16 cellular contexts compared by ENCODE assay signal in genomic region chr3:131142580-131142979, GRCh38.
A peak's percentile ranks its signal among the peaks of the same experiment; 100 is the strongest.
DNase-seq lines count a peak whose midpoint lies in the region; ATAC-seq and TF ChIP-seq lines count a peak whose summit lies in the region.
"Had no signal": no experiment of that assay in that cellular context is flagged by ENCODE, and none has a peak within 500 bp of the region (broad histone marks: within the 10 kb centered on the region; RNA-seq: fewer than 3 reads in every experiment).

No MANE protein-coding gene starts in this region.

- H3K4me1 ChIP-seq in cardiac muscle cell (ENCODE audit: low read depth) (no peaks in the 10 kb centered on the region), heart right ventricle (no peaks in the 10 kb centered on the region), PC-3 (ENCODE audit: insufficient read depth, low read length) (no peaks in the 10 kb centered on the region)
- no peaks in the 10 kb centered on the region for H3K4me1 ChIP-seq in CD8-positive, alpha-beta T cell (ENCODE audit: insufficient read depth, low read length)
- H3K4me1 ChIP-seq: gastroesophageal sphincter, stomach had no signal

- DNase-seq in cardiac muscle cell (ENCODE audit: low read depth in 1 of 2, low spot score in 1 of 2) (peak in 1 of 2 donors; percentile 25), heart right ventricle (no peak), PC-3 (peak; percentile 35), fibroblast of mammary gland (ENCODE audit: low read depth) (peak; percentile 6), superior temporal gyrus (ENCODE audit: extremely low spot score) (peak; percentile 62), NCI-H187 (lab: John Stamatoyannopoulos, UW) (no peak), OCI-M2 (lab: John Stamatoyannopoulos, UW; ENCODE audit: unreplicated experiment) (no peak)
- DNase-seq in CD8-positive, alpha-beta T cell = no peak
- DNase-seq: activated CD8-positive, alpha-beta memory T cell treated with anti-CD3 and anti-CD28 coated beads for 24 hours; activated gamma-delta T cell treated with Interleukin-2 at 50 U/mL for 16 hours; effector CD8-positive, alpha-beta T cell; NCI-H2081 treated with DMSO at 0.1 percent for 48 hours; stomach; WERI-Rb-1 had no signal

- no peak overlapping the region for H3K4me3 Mint-ChIP-seq in CD8-positive, alpha-beta T cell

- no TSS peak for BruUV-seq in PC-3 (replicated peaks; lab: Mats Ljungman, UMichigan)

- intact Hi-C loops in heart right ventricle (cut with DNase I) (no loop called here), PC-3 (cut with micrococcal nuclease) (loop anchor here (1.0 kb wide), 2 partner anchors 89 to 106 kb away; no protein-coding TSS in a partner anchor)
- intact Hi-C loops in CD8-positive, alpha-beta T cell (cut with DNase I, micrococcal nuclease) = loop anchor here in 1 of 2 experiments (1.0 kb wide), 1 partner anchor 109 kb away; no protein-coding TSS in a partner anchor

- POLR2A ChIA-PET in PC-3 (lab: Charles Lee; ENCODE audit: unreplicated experiment) = no interaction called here
- POLR2A ChIA-PET in CD8-positive, alpha-beta T cell (lab: Charles Lee) = no interaction called here

- CTCF ChIA-PET in PC-3 (lab: Charles Lee) = interaction anchor here (0.6 to 1.0 kb wide), 2 partner anchors 30 to 35 kb away, joined by 3 read pairs; no protein-coding TSS in a partner anchor
- CTCF ChIA-PET in CD8-positive, alpha-beta T cell (lab: Charles Lee) = no interaction called here

- H3K27ac ChIP-seq in cardiac muscle cell (no peak overlapping the region), heart right ventricle (no peak overlapping the region), PC-3 (ENCODE audit: low read length) (no peak overlapping the region)
- H3K27ac ChIP-seq in CD8-positive, alpha-beta T cell (ENCODE audit: low read depth, low read length) = no peak overlapping the region
- H3K27ac ChIP-seq: gastroesophageal sphincter, stomach, WERI-Rb-1 had no signal

- no peaks in the 10 kb centered on the region for H4K20me1 ChIP-seq in PC-3 (ENCODE audit: low read length)

- H3K9me3 Mint-ChIP-seq in CD8-positive, alpha-beta T cell = peaks cover 2% of the 10 kb centered on the region

- H3K36me3 ChIP-seq in cardiac muscle cell (no peaks in the 10 kb centered on the region), heart right ventricle (no peaks in the 10 kb centered on the region), PC-3 (ENCODE audit: low read depth, low read length) (no peaks in the 10 kb centered on the region)
- H3K36me3 ChIP-seq in CD8-positive, alpha-beta T cell (ENCODE audit: insufficient read depth, low read length) = no peaks in the 10 kb centered on the region
- H3K36me3 ChIP-seq: WERI-Rb-1 had no signal

- no peak overlapping the region for H2AFZ ChIP-seq in PC-3 (ENCODE audit: low read length)

- H3K27ac Mint-ChIP-seq in CD8-positive, alpha-beta T cell = no peak overlapping the region

- H3K9ac ChIP-seq in PC-3 (ENCODE audit: low read length) = no peak overlapping the region

- ATAC-seq in heart right ventricle (no peak), PC-3 (peak; percentile 73)
- ATAC-seq in CD8-positive, alpha-beta T cell = no peak
- ATAC-seq: gastroesophageal sphincter had no signal

- 92 to 96% methylated on average over 1 of the region's 1 CpG for WGBS in heart right ventricle, 2 donors

- no peaks in the 10 kb centered on the region for H3F3A ChIP-seq in PC-3 (ENCODE audit: low read length, unreplicated experiment)

- no peak overlapping the region for H3K4me2 ChIP-seq in PC-3 (ENCODE audit: low read length)
- H3K4me2 ChIP-seq: smooth muscle cell had no signal

- H3K27me3 Mint-ChIP-seq in CD8-positive, alpha-beta T cell (ENCODE audit: low read depth) = no peaks in the 10 kb centered on the region

- no peaks in the 10 kb centered on the region for H3K79me2 ChIP-seq in PC-3 (ENCODE audit: low read length)

- no peaks in the 10 kb centered on the region for H3K36me3 Mint-ChIP-seq in CD8-positive, alpha-beta T cell

- H3K27me3 ChIP-seq in cardiac muscle cell (no peaks in the 10 kb centered on the region), heart right ventricle (no peaks in the 10 kb centered on the region), PC-3 (ENCODE audit: low read length) (no peaks in the 10 kb centered on the region)
- no peaks in the 10 kb centered on the region for H3K27me3 ChIP-seq in CD8-positive, alpha-beta T cell (ENCODE audit: insufficient read depth, low read length)
- H3K27me3 ChIP-seq: gastroesophageal sphincter, stomach had no signal

- H3K4me3 ChIP-seq in cardiac muscle cell (no peak overlapping the region), heart right ventricle (no peak overlapping the region), PC-3 (ENCODE audit: low read length) (no peak overlapping the region), fibroblast of mammary gland (ENCODE audit: control insufficient read depth, low read depth, low read length) (no peak overlapping the region)
- H3K4me3 ChIP-seq in CD8-positive, alpha-beta T cell (ENCODE audit: low read depth, low read length) = no peak overlapping the region
- H3K4me3 ChIP-seq: gastroesophageal sphincter, smooth muscle cell, stomach had no signal

- H3K4me1 Mint-ChIP-seq in CD8-positive, alpha-beta T cell (ENCODE audit: low read depth) = no peaks in the 10 kb centered on the region

- no peaks in the 10 kb centered on the region for H3K9me3 ChIP-seq in cardiac muscle cell (ENCODE audit: low read depth)
- peaks cover 0 to 10% (median 0%) of the 10 kb centered on the region in 11 donors for H3K9me3 ChIP-seq in heart right ventricle
- no peaks in the 10 kb centered on the region for H3K9me3 ChIP-seq in PC-3 (ENCODE audit: low read length)
- H3K9me3 ChIP-seq in CD8-positive, alpha-beta T cell (ENCODE audit: low read length) = no peaks in the 10 kb centered on the region
- H3K9me3 ChIP-seq: gastroesophageal sphincter had no signal

- no peaks in the 10 kb centered on the region for H3K9me2 ChIP-seq in PC-3 (replicated peaks; ENCODE audit: low read length)

- peak; percentile 26 for TF ChIP-seq CTCF in cardiac muscle cell (IDR thresholded peaks at IDR 0.05; ENCODE audit: low read depth, low read length)
- TF ChIP-seq CTCF in heart right ventricle (IDR thresholded peaks at IDR 0.05) = no peak
- TF ChIP-seq CTCF in PC-3 (conservative IDR thresholded peaks at IDR 0.05; ENCODE audit: low read depth, low read length) = peak; percentile 51
- peak; percentile 10 for TF ChIP-seq CTCF in fibroblast of mammary gland (conservative IDR thresholded peaks at IDR 0.05; ENCODE audit: control insufficient read depth, insufficient read depth, low read depth, low read length)
- no peak for TF ChIP-seq CTCF in CD8-positive, alpha-beta T cell (IDR thresholded peaks at IDR 0.05)

Comparison
In these comparisons a context has a peak if more than half of its experiments do, and no peak if none do; other contexts are left out.
1. CTCF ChIP-seq: peak in cardiac muscle cell (single experiment), PC-3 (single experiment) and fibroblast of mammary gland (single experiment); none in heart right ventricle (0 of 9) and CD8-positive, alpha-beta T cell (single experiment).
2. DNase-seq: peak in PC-3 (single experiment), fibroblast of mammary gland (single experiment) and superior temporal gyrus (single experiment); none in heart right ventricle (0 of 2), CD8-positive, alpha-beta T cell (0 of 7), NCI-H187 (0 of 2) and OCI-M2 (single experiment).